In the genomic region with DNA sequence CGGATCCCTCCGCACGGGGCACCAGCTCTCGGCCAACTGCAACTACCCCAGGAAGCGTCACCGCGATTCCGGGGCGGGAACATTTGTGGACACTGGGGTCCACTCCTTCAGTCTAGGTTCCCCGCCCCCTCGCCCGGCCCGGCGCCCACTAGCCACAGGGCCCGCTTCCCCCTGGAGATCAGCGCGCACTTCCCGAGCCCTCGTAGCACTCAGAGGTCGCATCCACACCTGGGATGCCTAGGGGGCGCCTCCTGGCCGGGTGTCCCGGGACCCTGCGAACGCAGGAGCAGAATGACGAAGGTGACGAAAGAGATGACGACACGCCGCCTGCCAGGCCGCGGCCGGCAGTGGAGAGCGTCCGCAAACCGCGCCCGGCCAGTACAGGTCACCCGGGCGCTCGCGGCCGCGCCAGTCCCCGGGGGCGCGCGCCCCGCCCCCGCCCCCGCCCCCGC, we compare ENCODE assay signal across 8 cellular contexts. TPM values are rescaled to one million over a fixed set of nuclear protein-coding genes. Genes with fewer than 3 reads are reported as not detected.
DNase-seq lines count a peak whose midpoint lies in the region; FAIRE-seq and TF ChIP-seq lines count a peak whose summit lies in the region.

No MANE protein-coding gene starts in this region.

- H3K79me2 ChIP-seq in astrocyte (ENCODE audit: insufficient read depth, low read length), result peaks cover 6% of the 10 kb centered on the region

- H3K27me3 ChIP-seq in astrocyte (ENCODE audit: insufficient read depth, low read length), result no peaks in the 10 kb centered on the region

- no peaks in the 10 kb centered on the region for H3K27me3 Mint-ChIP-seq in astrocyte (ENCODE audit: low read depth, unreplicated experiment)

- peak overlapping the region; percentile 93 for H3K4me3 Mint-ChIP-seq in astrocyte (ENCODE audit: unreplicated experiment)

- H3K4me3 ChIP-seq in astrocyte (ENCODE audit: insufficient read depth, low read depth, low read length), result peak overlapping the region; percentile 79

- H3K36me3 Mint-ChIP-seq in astrocyte (ENCODE audit: low read depth, unreplicated experiment), result no peaks in the 10 kb centered on the region

- H3K9ac ChIP-seq in astrocyte (ENCODE audit: low read length), result peak overlapping the region; percentile 95

- peak overlapping the region; percentile 90 for H2AFZ ChIP-seq in astrocyte (ENCODE audit: low read depth, low read length)

- peaks cover 24% of the 10 kb centered on the region for H3K4me1 Mint-ChIP-seq in astrocyte (ENCODE audit: low read depth, unreplicated experiment)

- FAIRE-seq in astrocyte (lab: Jason Lieb, UNC), result no peak

- H3K27ac ChIP-seq in astrocyte (ENCODE audit: low read depth, low read length), result peak overlapping the region; percentile 90

- no peaks in the 10 kb centered on the region for H3K9me3 ChIP-seq in astrocyte (ENCODE audit: insufficient read depth, low read depth, low read length)

- H4K20me1 ChIP-seq in astrocyte (ENCODE audit: insufficient read depth, low read length), result no peaks in the 10 kb centered on the region

- peak overlapping the region; percentile 98 for H3K27ac Mint-ChIP-seq in astrocyte (ENCODE audit: unreplicated experiment)

- H3K4me1 ChIP-seq in astrocyte (ENCODE audit: insufficient read depth, low read length), result peaks cover 20% of the 10 kb centered on the region

- peak overlapping the region; percentile 94 for H3K4me2 ChIP-seq in astrocyte (ENCODE audit: low read length)

- DNase-seq in GM04504 (ENCODE audit: low read depth) (peak; percentile 67), GOT3 (lab: John Stamatoyannopoulos, UW) (peak; percentile 45), Kasumi-1 (lab: John Stamatoyannopoulos, UW) (peak; percentile 42 to 49), T-helper 22 cell (ENCODE audit: low read depth) (peak; percentile 64), astrocyte (ENCODE audit: low read depth) (peak; percentile 86), hippocampal formation (lab: John Stamatoyannopoulos, UW) (peak; percentile 70 to 81), retina (peak; percentile 94), OCI-M2 (lab: John Stamatoyannopoulos, UW; ENCODE audit: unreplicated experiment) (no peak)

- no peaks in the 10 kb centered on the region for H3K9me3 Mint-ChIP-seq in astrocyte (ENCODE audit: unreplicated experiment)

- H3K36me3 ChIP-seq in astrocyte (ENCODE audit: insufficient read depth, low read length), result no peaks in the 10 kb centered on the region

- peak; percentile 3 for TF ChIP-seq CTCF in astrocyte (IDR thresholded peaks at IDR 0.05; ENCODE audit: insufficient read depth, low read depth, low read length)

RNA-seq across cellular contexts. Expression of gene AIG1, which starts 0.3 kb away (rescaled TPM):
- 34.1 and 35.2 TPM in 2 replicates for total RNA-seq in astrocyte
